25 cellular contexts compared by ENCODE assay signal in the genomic region with DNA sequence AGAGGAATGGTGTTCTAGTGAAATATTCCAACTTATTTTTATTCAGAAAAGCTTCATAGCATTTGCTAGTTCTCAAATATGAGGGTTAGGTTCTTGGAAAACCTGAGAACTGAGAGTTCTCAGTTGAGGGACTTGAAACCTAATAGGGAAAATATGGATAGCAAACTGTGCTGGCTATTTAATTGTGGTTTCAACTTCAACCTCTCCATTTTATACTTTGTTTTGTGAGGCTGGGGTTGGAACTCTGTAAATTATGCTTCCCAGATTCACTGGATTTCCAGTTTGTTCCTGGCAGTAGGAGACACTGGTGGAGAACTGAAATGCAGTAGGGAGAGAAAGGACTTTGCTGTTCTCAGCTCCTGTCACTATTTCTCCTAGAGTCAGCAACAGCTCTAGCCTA. TPM values are rescaled to one million over a fixed set of nuclear protein-coding genes. Genes with fewer than 3 reads are reported as not detected.
"Had no signal": no experiment of that assay in that cellular context is flagged by ENCODE, and none has a peak within 500 bp of the region (broad histone marks: within the 10 kb centered on the region; RNA-seq: fewer than 3 reads in every experiment).

No MANE protein-coding gene starts in this region.

- H3K36me3 ChIP-seq: breast epithelium had no signal

- H3K27me3 Mint-ChIP-seq: activated CD4-positive, alpha-beta T cell treated with anti-CD3 and anti-CD28 coated beads, Interleukin-2, amount 10 ng/mL, durations not matched to agents 7 days and 5 days; activated naive CD4-positive, alpha-beta T cell treated with anti-CD3 and anti-CD28 coated beads, Interleukin-2, amount 50 U/mL, for 24 hours; activated naive CD8-positive, alpha-beta T cell treated with anti-CD3 and anti-CD28 coated beads, Interleukin-2, amount 10 ng/mL, durations not matched to agents 7 days and 5 days; activated T-cell treated with anti-CD3 and anti-CD28 coated beads, Interleukin-2, amount 50 U/mL, for 24 hours had no signal

- H3K27ac Mint-ChIP-seq: activated CD4-positive, alpha-beta T cell treated with anti-CD3 and anti-CD28 coated beads, Interleukin-2, amount 10 ng/mL, durations not matched to agents 7 days and 5 days; activated CD8-positive, alpha-beta T cell treated with anti-CD3 and anti-CD28 coated beads, Interleukin-2, amount 10 ng/mL, durations not matched to agents 7 days and 5 days; activated naive CD4-positive, alpha-beta T cell treated with anti-CD3 and anti-CD28 coated beads, Interleukin-2, amount 50 U/mL, for 24 hours; activated naive CD8-positive, alpha-beta T cell treated with anti-CD3 and anti-CD28 coated beads, Interleukin-2, amount 10 ng/mL, durations not matched to agents 7 days and 5 days; activated T-cell treated with anti-CD3 and anti-CD28 coated beads, Interleukin-2, amount 50 U/mL, for 24 hours; activated T-helper 2 cell treated with anti-CD3 and anti-CD28 coated beads, Interferon-gamma antibody, Interleukin-2, Interleukin-4, amounts not matched to agents 10 μg/mL and 5 μg/mL and 100 μg/mL, durations not matched to agents 14 hours and 24 hours and 36 hours had no signal

- H3K36me3 Mint-ChIP-seq: activated naive CD4-positive, alpha-beta T cell treated with anti-CD3 and anti-CD28 coated beads, Interleukin-2, amount 50 U/mL, for 24 hours; activated naive CD8-positive, alpha-beta T cell treated with anti-CD3 and anti-CD28 coated beads, Interleukin-2, amount 10 ng/mL, durations not matched to agents 7 days and 5 days had no signal

- H3K27ac ChIP-seq: breast epithelium, SJCRH30, SK-N-MC had no signal

- H3K4me3 Mint-ChIP-seq: activated CD4-positive, alpha-beta T cell treated with anti-CD3 and anti-CD28 coated beads, Interleukin-2, amount 10 ng/mL, durations not matched to agents 7 days and 5 days; activated CD8-positive, alpha-beta T cell treated with anti-CD3 and anti-CD28 coated beads, Interleukin-2, amount 10 ng/mL, durations not matched to agents 7 days and 5 days; activated naive CD4-positive, alpha-beta T cell treated with anti-CD3 and anti-CD28 coated beads, Interleukin-2, amount 50 U/mL, for 24 hours; activated naive CD8-positive, alpha-beta T cell treated with anti-CD3 and anti-CD28 coated beads, Interleukin-2, amount 10 ng/mL, durations not matched to agents 7 days and 5 days; activated T-cell treated with anti-CD3 and anti-CD28 coated beads, Interleukin-2, amount 50 U/mL, for 24 hours had no signal

- H3K4me1 Mint-ChIP-seq: activated CD4-positive, alpha-beta T cell treated with anti-CD3 and anti-CD28 coated beads, Interleukin-2, amount 10 ng/mL, durations not matched to agents 7 days and 5 days; activated naive CD4-positive, alpha-beta T cell treated with anti-CD3 and anti-CD28 coated beads, Interleukin-2, amount 50 U/mL, for 24 hours; activated naive CD8-positive, alpha-beta T cell treated with anti-CD3 and anti-CD28 coated beads, Interleukin-2, amount 10 ng/mL, durations not matched to agents 7 days and 5 days had no signal

- H3K9me3 ChIP-seq: breast epithelium had no signal

- DNase-seq: activated CD4-positive, alpha-beta T cell treated with anti-CD3 and anti-CD28 coated beads, Interleukin-2, amount 10 ng/mL, durations not matched to agents 7 days and 5 days; activated CD4-positive, alpha-beta T cell treated with anti-CD3 and anti-CD28 coated beads, Interleukin-2, amount 50 U/mL, for 48 hours; activated CD8-positive, alpha-beta T cell treated with anti-CD3 and anti-CD28 coated beads, Interleukin-2, amount 10 ng/mL, durations not matched to agents 7 days and 5 days; activated gamma-delta T cell; activated naive CD4-positive, alpha-beta T cell treated with Interleukin-2 at 50 U/mL for 16 hours; activated naive CD8-positive, alpha-beta T cell treated with anti-CD3 and anti-CD28 coated beads, Interleukin-2, amount 10 ng/mL, durations not matched to agents 7 days and 5 days; activated T-cell treated with anti-CD3 and anti-CD28 coated beads, Interleukin-2, amount 50 U/mL, for 24 hours; amygdala; NCI-H1048; NCI-H1105 treated with DMSO at 0.1 percent for 48 hours; NCI-H1436; NCI-H1694; NCI-H1930; NCI-H2081 treated with DMSO at 0.1 percent for 48 hours; NCI-H345; NCI-H524 treated with DMSO at 0.1 percent for 48 hours; SHP77; SJCRH30; T1000 had no signal

- H3K9me3 Mint-ChIP-seq: activated CD4-positive, alpha-beta T cell treated with anti-CD3 and anti-CD28 coated beads, Interleukin-2, amount 10 ng/mL, durations not matched to agents 7 days and 5 days; activated T-helper 2 cell treated with anti-CD3 and anti-CD28 coated beads, Interferon-gamma antibody, Interleukin-2, Interleukin-4, amounts not matched to agents 10 μg/mL and 5 μg/mL and 100 μg/mL, durations not matched to agents 14 hours and 24 hours and 36 hours had no signal

- H3K27me3 ChIP-seq: breast epithelium, SJCRH30 had no signal

- H3K4me1 ChIP-seq: breast epithelium, SJCRH30 had no signal

- H3K4me3 ChIP-seq: breast epithelium, K562, SJCRH30, SK-N-MC had no signal

- ATAC-seq: activated CD8-positive, alpha-beta T cell treated with anti-CD3 and anti-CD28 coated beads, Interleukin-2, amount 10 ng/mL, durations not matched to agents 7 days and 5 days; K562; Panc1 had no signal

RNA-seq across cellular contexts. Expression of gene CDK14, which starts 52.7 kb away (rescaled TPM):
- total RNA-seq: activated CD4-positive, alpha-beta T cell treated with anti-CD3 and anti-CD28 coated beads, Interleukin-2, amount 10 ng/mL, durations not matched to agents 7 days and 5 days; activated CD8-positive, alpha-beta T cell treated with anti-CD3 and anti-CD28 coated beads, Interleukin-2, amount 10 ng/mL, durations not matched to agents 7 days and 5 days had no signal
